25 cellular contexts compared by ENCODE assay signal in the genomic region with DNA sequence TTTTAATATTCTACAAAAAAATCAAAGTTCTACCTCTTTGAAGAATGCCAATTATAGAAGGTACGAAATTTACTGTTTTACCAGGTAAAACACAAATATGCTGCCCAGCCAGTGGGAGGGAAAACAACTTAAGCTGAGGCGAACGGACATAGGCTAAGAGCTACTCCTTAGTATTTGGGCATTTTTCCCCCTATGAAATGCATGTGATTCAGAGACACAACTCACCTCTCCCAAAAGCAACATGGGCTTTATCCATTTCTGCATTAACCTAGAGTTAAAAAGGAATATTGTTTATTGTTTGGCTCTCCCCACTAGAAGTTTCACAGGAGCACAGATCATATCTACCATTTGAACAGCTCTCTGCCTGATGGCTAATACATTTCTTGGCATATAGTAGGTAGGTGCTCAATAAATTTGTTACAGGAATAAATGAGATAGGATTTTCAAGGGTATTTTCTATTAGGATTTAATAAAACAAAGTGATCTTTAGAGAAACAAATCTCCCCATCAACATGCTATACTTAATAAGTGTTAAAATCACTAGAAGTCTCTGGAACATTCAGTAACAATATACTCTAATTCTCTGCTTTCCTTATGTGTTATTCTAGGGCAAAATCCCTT.
"Had no signal": no experiment of that assay in that cellular context is flagged by ENCODE, and none has a peak within 500 bp of the region (broad histone marks: within the 10 kb centered on the region; RNA-seq: fewer than 3 reads in every experiment).

No MANE protein-coding gene starts in this region.

- H3K27me3 ChIP-seq: colonic mucosa, neural progenitor cell, upper lobe of left lung, vagina had no signal

- H3K27ac Mint-ChIP-seq: activated CD4-positive, alpha-beta memory T cell treated with anti-CD3 and anti-CD28 coated beads for 36 hours; activated naive CD4-positive, alpha-beta T cell treated with anti-CD3 and anti-CD28 coated beads for 36 hours; activated naive CD8-positive, alpha-beta T cell treated with anti-CD3 and anti-CD28 coated beads, Interleukin-2, amount 10 ng/mL, durations not matched to agents 7 days and 5 days; activated T-helper 1 cell treated with anti-CD3 and anti-CD28 coated beads, Interleukin-12 subunit alpha, Interleukin-12 subunit beta, Interleukin-2, Interleukin-4 antibody, amounts not matched to agents 30 ng/mL and 10 ng/mL and 1 ng/mL, durations not matched to agents 14 hours and 24 hours and 36 hours; naive thymus-derived CD8-positive, alpha-beta T cell; neural progenitor cell; T-helper 17 cell had no signal

- DNase-seq: activated CD4-positive, alpha-beta memory T cell treated with anti-CD3 and anti-CD28 coated beads for 36 hours; activated CD4-positive, alpha-beta T cell treated with anti-CD3 and anti-CD28 coated beads for 48 hours; activated CD8-positive, alpha-beta memory T cell treated with anti-CD3 and anti-CD28 coated beads, Interleukin-2, amount 50 U/mL, for 4 hours; activated effector memory CD4-positive, alpha-beta T cell treated with anti-CD3 and anti-CD28 coated beads, Interleukin-2, amount 50 U/mL, for 16 hours; activated naive CD4-positive, alpha-beta T cell treated with anti-CD3 and anti-CD28 coated beads for 36 hours; activated naive CD8-positive, alpha-beta T cell treated with anti-CD3 and anti-CD28 coated beads, Interleukin-2, amount 10 ng/mL, durations not matched to agents 7 days and 5 days; activated T-cell treated with anti-CD3 and anti-CD28 coated beads, Interleukin-2, amount 50 U/mL, for 1 hour; effector memory CD4-positive, alpha-beta T cell; glutamatergic neuron; islet precursor cell; left colon; occipital lobe; right cardiac atrium; spleen; stimulated activated naive CD4-positive, alpha-beta T cell treated with Interleukin-2 at 50 U/mL for 16 hours; T-helper 17 cell; T1000; upper lobe of left lung had no signal

- H3K9me3 Mint-ChIP-seq: activated CD4-positive, alpha-beta memory T cell treated with anti-CD3 and anti-CD28 coated beads for 36 hours; activated naive CD4-positive, alpha-beta T cell treated with anti-CD3 and anti-CD28 coated beads for 36 hours; activated naive CD8-positive, alpha-beta T cell treated with anti-CD3 and anti-CD28 coated beads, Interleukin-2, amount 10 ng/mL, durations not matched to agents 7 days and 5 days; activated T-helper 1 cell treated with anti-CD3 and anti-CD28 coated beads, Interleukin-12 subunit alpha, Interleukin-12 subunit beta, Interleukin-2, Interleukin-4 antibody, amounts not matched to agents 30 ng/mL and 10 ng/mL and 1 ng/mL, durations not matched to agents 14 hours and 24 hours and 36 hours; mesothelial cell of epicardium; naive thymus-derived CD8-positive, alpha-beta T cell; neural progenitor cell had no signal

- H3K27ac ChIP-seq: colonic mucosa, neural progenitor cell, parathyroid adenoma, spleen, upper lobe of left lung, vagina had no signal

- H3K4me3 Mint-ChIP-seq: activated CD4-positive, alpha-beta memory T cell treated with anti-CD3 and anti-CD28 coated beads for 36 hours; activated naive CD4-positive, alpha-beta T cell treated with anti-CD3 and anti-CD28 coated beads for 36 hours; activated naive CD8-positive, alpha-beta T cell treated with anti-CD3 and anti-CD28 coated beads, Interleukin-2, amount 10 ng/mL, durations not matched to agents 7 days and 5 days; activated T-helper 1 cell treated with anti-CD3 and anti-CD28 coated beads, Interleukin-12 subunit alpha, Interleukin-12 subunit beta, Interleukin-2, Interleukin-4 antibody, amounts not matched to agents 30 ng/mL and 10 ng/mL and 1 ng/mL, durations not matched to agents 14 hours and 24 hours and 36 hours had no signal
